ENCODE assay signal across 8 cellular contexts in genomic region chr10:15167411-15168295, GRCh38. TPM values are rescaled to one million over a fixed set of nuclear protein-coding genes. Genes with fewer than 3 reads are reported as not detected.
A peak's percentile ranks its signal among the peaks of the same experiment; 100 is the strongest.
DNase-seq lines count a peak whose midpoint lies in the region; ATAC-seq, FAIRE-seq and TF ChIP-seq lines count a peak whose summit lies in the region.

No MANE protein-coding gene starts in this region.

- intact Hi-C loops in tibial artery (cut with DNase I; ENCODE audit: low total_unique reads), result loop anchor here (10.0 kb wide), 1 partner anchor 73 kb away; the partner anchor contains the start of gene RPP38

- H3K79me2 ChIP-seq in neural progenitor cell (ENCODE audit: low read depth), result peaks cover 45% of the 10 kb centered on the region

- H3K4me2 ChIP-seq in neural progenitor cell, result peak overlapping the region; percentile 91

- H3K36me3 ChIP-seq in neural progenitor cell (no peaks in the 10 kb centered on the region), tibial artery (no peaks in the 10 kb centered on the region)

- peaks cover 5% of the 10 kb centered on the region for H3K36me3 Mint-ChIP-seq in neural progenitor cell

- H4K20me1 ChIP-seq in neural progenitor cell (ENCODE audit: low read depth), result peaks cover 30% of the 10 kb centered on the region

- H3K9me3 ChIP-seq in neural progenitor cell (ENCODE audit: low read depth) (no peaks in the 10 kb centered on the region), tibial artery (no peaks in the 10 kb centered on the region)

- DNase-seq in AG10803 (ENCODE audit: low read depth) (peak; percentile 44), OCI-M1 (lab: John Stamatoyannopoulos, UW) (peak; percentile 68), activated gamma-delta T cell (lab: John Stamatoyannopoulos, UW) (peak; percentile 41), frontal cortex (ENCODE audit: low spot score in 2 of 2) (peak; percentile 28 to 46), neural progenitor cell (ENCODE audit: low spot score) (peak; percentile 89), tibial artery (peak; percentile 46 to 75)

- H3K27ac ChIP-seq in neural progenitor cell, result peak overlapping the region; percentile 77
- H3K27ac ChIP-seq in tibial artery, result peak overlapping the region; percentile 86 to 88

- no peaks in the 10 kb centered on the region for H3K9me3 Mint-ChIP-seq in neural progenitor cell

- H3K4me1 ChIP-seq in neural progenitor cell, result peaks cover 18% of the 10 kb centered on the region
- H3K4me1 ChIP-seq in tibial artery, result peaks cover 0 to 25% (median 15%) of the 10 kb centered on the region in 4 donors

- peak overlapping the region; percentile 77 for H3K4me3 ChIP-seq in AG10803 (ENCODE audit: low read length)
- peak overlapping the region; percentile 74 for H3K4me3 ChIP-seq in neural progenitor cell
- H3K4me3 ChIP-seq in tibial artery, result peak overlapping the region; percentile 76 to 92

- peak overlapping the region; percentile 95 for H2AFZ ChIP-seq in neural progenitor cell (replicated peaks)

- H3K4me3 Mint-ChIP-seq in neural progenitor cell, result peak overlapping the region; percentile 95

- H3K27me3 ChIP-seq in neural progenitor cell (peaks cover 14% of the 10 kb centered on the region), tibial artery (no peaks in the 10 kb centered on the region)

- FAIRE-seq in frontal cortex (lab: Jason Lieb, UNC), result no peak

- peak overlapping the region; percentile 94 for H3K27ac Mint-ChIP-seq in neural progenitor cell

- H3F3A ChIP-seq in neural progenitor cell (ENCODE audit: low read depth), result peaks cover 24% of the 10 kb centered on the region

- peak overlapping the region; percentile 68 for H3K9ac ChIP-seq in neural progenitor cell

- TF ChIP-seq CTCF in AG10803 (conservative IDR thresholded peaks at IDR 0.05; ENCODE audit: low read length), result peak; percentile 50
- peak; percentile 53 for TF ChIP-seq CTCF in neural progenitor cell (IDR thresholded peaks at IDR 0.05)
- TF ChIP-seq CTCF in tibial artery (IDR thresholded peaks at IDR 0.05), result peak; percentile 49 to 53

- H3K4me1 Mint-ChIP-seq in neural progenitor cell, result peaks cover 27% of the 10 kb centered on the region

- H3K27me3 Mint-ChIP-seq in neural progenitor cell (ENCODE audit: insufficient read depth, low read depth), result peaks cover 4% of the 10 kb centered on the region

- ATAC-seq in GM18870 (IDR thresholded peaks at IDR 0.05; ENCODE audit: unreplicated experiment) (peak; percentile 24), HG03095 (IDR thresholded peaks at IDR 0.05; ENCODE audit: unreplicated experiment) (peak; percentile 41)

RNA-seq across cellular contexts. Expression of gene NMT2, which starts 0.8 kb away (rescaled TPM):
- total RNA-seq in frontal cortex (62.0 TPM), neural progenitor cell (ENCODE audit: low replicate concordance) (25.4 and 26.1 TPM in 2 replicates)

Comparison
In these comparisons a context has a peak if more than half of its experiments do, and no peak if none do; other contexts are left out.
1. Peak in every context shown above with its lines: DNase-seq, ATAC-seq, H3K4me3 ChIP-seq and H3K27ac ChIP-seq.
2. DNase-seq: peak in every context shown above with its lines; median percentile 89 in neural progenitor cell; 68 in OCI-M1; 60 in tibial artery; 44 in AG10803; 41 in activated gamma-delta T cell; 37 in frontal cortex.